8 cellular contexts compared by ENCODE assay signal in the genomic region with DNA sequence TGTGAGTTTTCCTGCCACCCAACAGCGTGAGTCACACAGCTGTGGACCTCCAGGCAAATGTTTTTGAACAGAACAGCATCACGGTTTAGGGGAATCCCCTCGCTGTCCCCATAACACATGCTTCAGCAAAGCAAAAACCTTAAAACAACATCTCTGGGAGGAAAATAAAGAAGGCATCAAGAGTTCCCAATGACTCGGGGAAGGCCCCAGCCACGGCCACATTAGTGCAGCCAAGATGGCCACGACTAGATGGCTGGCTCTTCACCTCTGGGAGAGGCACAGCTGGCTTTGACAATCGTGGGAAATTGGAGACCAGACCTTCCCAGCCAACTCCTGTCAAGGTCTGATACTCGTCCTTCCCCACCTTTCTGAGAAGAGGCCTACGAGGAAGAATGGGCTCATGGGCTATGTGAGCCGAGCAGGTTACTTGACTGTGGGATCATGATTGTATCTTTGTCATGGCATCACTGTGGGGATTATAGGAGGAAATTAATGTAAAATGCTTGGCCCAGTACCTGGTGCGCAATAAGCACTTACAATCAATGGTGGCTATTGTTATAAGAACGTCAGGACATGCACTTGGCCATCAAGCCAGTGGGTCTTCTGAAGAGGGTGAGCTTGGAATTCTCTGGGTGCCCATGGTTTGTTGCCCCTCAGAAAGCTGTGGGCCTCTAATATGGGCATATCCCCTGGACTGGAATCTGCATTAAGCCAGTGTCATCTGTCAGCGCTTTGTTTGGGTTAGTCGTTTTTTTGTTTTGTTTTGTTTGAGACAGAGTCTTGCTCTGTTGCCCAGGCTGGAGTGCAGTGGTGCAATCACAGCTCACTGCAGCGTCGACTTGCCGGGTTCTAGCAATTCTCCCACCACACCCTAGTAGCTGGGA.
A peak's percentile ranks its signal among the peaks of the same experiment; 100 is the strongest.
DNase-seq lines count a peak whose midpoint lies in the region; ATAC-seq and TF ChIP-seq lines count a peak whose summit lies in the region.

No MANE protein-coding gene starts in this region.

- in situ Hi-C loops in astrocyte of the cerebellum (cut with HindIII; ENCODE audit: low sequenced_read_pairs): no loop called here

- TF ChIP-seq CTCF in astrocyte of the cerebellum (IDR thresholded peaks at IDR 0.05; ENCODE audit: low read depth, low read length, missing control alignments): no peak
- TF ChIP-seq CTCF in nephron progenitor cell (IDR thresholded peaks at IDR 0.05): no peak

- DNase-seq in GM04504 (ENCODE audit: low read depth): peak; percentile 37
- peak; percentile 34 for DNase-seq in astrocyte of the cerebellum (ENCODE audit: low read depth)
- DNase-seq in memory B cell (ENCODE audit: low spot score in 2 of 2): peak; percentile 56 to 71
- DNase-seq in NCI-H510A (lab: John Stamatoyannopoulos, UW): no peak
- no peak for DNase-seq in nephron progenitor cell

- peak overlapping the region; percentile 98 for H3K27ac Mint-ChIP-seq in T-helper 1 cell treated with Interleukin-12 subunit alpha and Interleukin-12 subunit beta and Interleukin-4 antibody, amounts not matched to agents 30 μg/mL and 1 μg/mL, for 36 hours
- H3K27ac Mint-ChIP-seq in memory B cell (peak overlapping the region; percentile 99), nephron progenitor cell (no peak overlapping the region)
- peak overlapping the region; percentile 85 for H3K27ac Mint-ChIP-seq in stimulated activated memory B cell treated with anti-CD40 and anti-IgM and Interleukin-4, amounts not matched to agents 10 μg/mL and 1 μg/mL and 100 μg/mL, for 72 hours

- H3K4me3 ChIP-seq in astrocyte of the cerebellum (ENCODE audit: low read depth, low read length): no peak overlapping the region

- peaks cover 65% of the 10 kb centered on the region for H3K4me1 Mint-ChIP-seq in T-helper 1 cell treated with Interleukin-12 subunit alpha and Interleukin-12 subunit beta and Interleukin-4 antibody, amounts not matched to agents 30 μg/mL and 1 μg/mL, for 36 hours (ENCODE audit: low read depth)
- peaks cover 44% of the 10 kb centered on the region for H3K4me1 Mint-ChIP-seq in memory B cell
- H3K4me1 Mint-ChIP-seq in stimulated activated memory B cell treated with anti-CD40 and anti-IgM and Interleukin-4, amounts not matched to agents 10 μg/mL and 1 μg/mL and 100 μg/mL, for 72 hours: peaks cover 48% of the 10 kb centered on the region
- peaks cover 24% of the 10 kb centered on the region for H3K4me1 Mint-ChIP-seq in nephron progenitor cell

- no peaks in the 10 kb centered on the region for H3K9me3 Mint-ChIP-seq in T-helper 1 cell treated with Interleukin-12 subunit alpha and Interleukin-12 subunit beta and Interleukin-4 antibody, amounts not matched to agents 30 μg/mL and 1 μg/mL, for 36 hours
- H3K9me3 Mint-ChIP-seq in memory B cell: no peaks in the 10 kb centered on the region
- no peaks in the 10 kb centered on the region for H3K9me3 Mint-ChIP-seq in stimulated activated memory B cell treated with anti-CD40 and anti-IgM and Interleukin-4, amounts not matched to agents 10 μg/mL and 1 μg/mL and 100 μg/mL, for 72 hours
- no peaks in the 10 kb centered on the region for H3K9me3 Mint-ChIP-seq in nephron progenitor cell

- ATAC-seq in HG02678 (IDR thresholded peaks at IDR 0.05; ENCODE audit: unreplicated experiment): peak; percentile 64
- peak; percentile 66 for ATAC-seq in memory B cell (ENCODE audit: low read depth)
- ATAC-seq in stimulated activated memory B cell treated with anti-CD40 and anti-IgM and Interleukin-4, amounts not matched to agents 10 μg/mL and 1 μg/mL and 100 μg/mL, for 72 hours: peak; percentile 88

- no peaks in the 10 kb centered on the region for H3K27me3 Mint-ChIP-seq in T-helper 1 cell treated with Interleukin-12 subunit alpha and Interleukin-12 subunit beta and Interleukin-4 antibody, amounts not matched to agents 30 μg/mL and 1 μg/mL, for 36 hours (ENCODE audit: low read depth)
- no peaks in the 10 kb centered on the region for H3K27me3 Mint-ChIP-seq in memory B cell
- H3K27me3 Mint-ChIP-seq in stimulated activated memory B cell treated with anti-CD40 and anti-IgM and Interleukin-4, amounts not matched to agents 10 μg/mL and 1 μg/mL and 100 μg/mL, for 72 hours: no peaks in the 10 kb centered on the region
- H3K27me3 Mint-ChIP-seq in nephron progenitor cell (ENCODE audit: low read depth, poor library complexity): peaks cover 4% of the 10 kb centered on the region

- peaks cover 9% of the 10 kb centered on the region for H3K36me3 Mint-ChIP-seq in T-helper 1 cell treated with Interleukin-12 subunit alpha and Interleukin-12 subunit beta and Interleukin-4 antibody, amounts not matched to agents 30 μg/mL and 1 μg/mL, for 36 hours (ENCODE audit: low read depth)
- H3K36me3 Mint-ChIP-seq in memory B cell (peaks cover 1% of the 10 kb centered on the region), nephron progenitor cell (ENCODE audit: low read depth) (no peaks in the 10 kb centered on the region)
- H3K36me3 Mint-ChIP-seq in stimulated activated memory B cell treated with anti-CD40 and anti-IgM and Interleukin-4, amounts not matched to agents 10 μg/mL and 1 μg/mL and 100 μg/mL, for 72 hours: no peaks in the 10 kb centered on the region

- peak overlapping the region; percentile 95 for H3K4me3 Mint-ChIP-seq in T-helper 1 cell treated with Interleukin-12 subunit alpha and Interleukin-12 subunit beta and Interleukin-4 antibody, amounts not matched to agents 30 μg/mL and 1 μg/mL, for 36 hours
- H3K4me3 Mint-ChIP-seq in memory B cell (peak overlapping the region; percentile 61), nephron progenitor cell (no peak overlapping the region)
- H3K4me3 Mint-ChIP-seq in stimulated activated memory B cell treated with anti-CD40 and anti-IgM and Interleukin-4, amounts not matched to agents 10 μg/mL and 1 μg/mL and 100 μg/mL, for 72 hours: peak overlapping the region; percentile 44

Comparison
In these comparisons a context has a peak if more than half of its experiments do, and no peak if none do; other contexts are left out.
1. DNase-seq: peak in GM04504 (single experiment), astrocyte of the cerebellum (single experiment) and memory B cell (2 of 2); none in NCI-H510A (single experiment) and nephron progenitor cell (single experiment).
2. Peak in every context shown above with its lines, with median percentiles within 50 percentile points of each other: ATAC-seq.